In genomic region chr3:114538211-114538610, GRCh38 we compare ENCODE assay signal across 21 cellular contexts.
"Had no signal": no experiment of that assay in that cellular context is flagged by ENCODE, and none has a peak within 500 bp of the region (broad histone marks: within the 10 kb centered on the region; RNA-seq: fewer than 3 reads in every experiment).

No MANE protein-coding gene starts in this region.

- H3K27ac ChIP-seq: esophagus squamous epithelium, gastroesophageal sphincter, neutrophil, psoas muscle, spleen, testis, transverse colon had no signal

- H3K27me3 ChIP-seq: esophagus squamous epithelium, gastroesophageal sphincter, neutrophil, spleen, testis, transverse colon had no signal

- H3K4me3 ChIP-seq: esophagus squamous epithelium, gastroesophageal sphincter, mucosa of descending colon, psoas muscle, spleen, testis, transverse colon had no signal

- H3K9me3 ChIP-seq: esophagus squamous epithelium, gastroesophageal sphincter, mucosa of descending colon, neutrophil, psoas muscle, testis, transverse colon had no signal

- ATAC-seq: gastroesophageal sphincter; left lobe of liver; mucosa of descending colon; naive thymus-derived CD8-positive, alpha-beta T cell; psoas muscle; sciatic nerve; stimulated activated memory B cell treated with anti-CD40 and anti-IgM and Interleukin-4, amounts not matched to agents 10 μg/mL and 1 μg/mL and 100 μg/mL, for 72 hours had no signal

- H3K4me1 ChIP-seq: esophagus squamous epithelium, gastroesophageal sphincter, testis, transverse colon had no signal

- DNase-seq: dermis blood vessel endothelial cell; esophagus squamous epithelium; foreskin fibroblast; glutamatergic neuron; islet precursor cell; mammary epithelial cell; mucosa of descending colon; naive thymus-derived CD8-positive, alpha-beta T cell; psoas muscle; retina; spleen; stimulated activated CD4-positive, alpha-beta T cell treated with anti-CD3 and anti-CD28 coated beads, Interleukin-15, amount 100 ng/mL, for 24 hours; stimulated activated CD4-positive, alpha-beta T cell treated with anti-CD3 and anti-CD28 coated beads, Interleukin-1b, Interleukin-23, amount 100 ng/mL, for 48 hours; stimulated activated CD4-positive, alpha-beta T cell treated with anti-CD3 and anti-CD28 coated beads, Interleukin-4, amount 100 ng/mL, for 24 hours; testis; transverse colon had no signal
